8 cellular contexts compared by ENCODE assay signal in genomic region chr2:148658807-148659722, GRCh38. TPM values are rescaled to one million over a fixed set of nuclear protein-coding genes. Genes with fewer than 3 reads are reported as not detected.
DNase-seq lines count a peak whose midpoint lies in the region; ATAC-seq lines count a peak whose summit lies in the region.

No MANE protein-coding gene starts in this region.

- DNase-seq in A172 (ENCODE audit: low spot score) = peak; percentile 40
- peak; percentile 58 for DNase-seq in SK-MEL-5 (ENCODE audit: low read depth, low spot score)
- peak; percentile 75 for DNase-seq in kidney tubule cell (ENCODE audit: low spot score)
- no peak for DNase-seq in stimulated activated CD4-positive, alpha-beta T cell treated with anti-CD3 and anti-CD28 coated beads, Interleukin-2, amount 100 ng/mL, for 48 hours
- no peak for DNase-seq in NCI-H748 treated with DMSO at 0.1 percent for 48 hours (lab: John Stamatoyannopoulos, UW)
- DNase-seq in nucleus accumbens (lab: John Stamatoyannopoulos, UW) = no peak

- ATAC-seq in GM18909 (IDR thresholded peaks at IDR 0.05; ENCODE audit: poor library complexity, unreplicated experiment) = peak; percentile 96
- peak; percentile 90 for ATAC-seq in HG03066 (IDR thresholded peaks at IDR 0.05; ENCODE audit: low read depth, unreplicated experiment)

- in situ Hi-C loops in SK-MEL-5 (cut with HindIII; ENCODE audit: low pct_unique_long_range_greater_than_20kb, low sequenced_read_pairs) = no loop called here

RNA-seq across cellular contexts. Expression of gene EPC2, which starts 14.5 kb away (rescaled TPM):
- 15.5 and 18.1 TPM in 2 replicates for total RNA-seq in A172 (2014; rRNA removed; shearing (Covaris generic))
- total RNA-seq in SK-MEL-5 (2014; rRNA removed; shearing (Covaris generic)) = 17.3 and 18.3 TPM in 2 replicates
- 14.2 and 15.6 TPM in 2 replicates for polyA plus RNA-seq in SK-MEL-5 (2015; cell fraction: cytosol; rRNA removed)
- polyA plus RNA-seq in SK-MEL-5 (2015; cell fraction: nucleus; rRNA removed) = 13.7 and 15.5 TPM in 2 replicates

Comparison
In these comparisons a context has a peak if more than half of its experiments do, and no peak if none do; other contexts are left out.
1. DNase-seq: peak in A172 (single experiment), SK-MEL-5 (single experiment) and kidney tubule cell (single experiment); none in stimulated activated CD4-positive, alpha-beta T cell treated with anti-CD3 and anti-CD28 coated beads, Interleukin-2, amount 100 ng/mL, for 48 hours (0 of 2), NCI-H748 treated with DMSO at 0.1 percent for 48 hours (single experiment) and nucleus accumbens (0 of 56).